Comparison of ENCODE assay signal across 17 cellular contexts in the genomic region with DNA sequence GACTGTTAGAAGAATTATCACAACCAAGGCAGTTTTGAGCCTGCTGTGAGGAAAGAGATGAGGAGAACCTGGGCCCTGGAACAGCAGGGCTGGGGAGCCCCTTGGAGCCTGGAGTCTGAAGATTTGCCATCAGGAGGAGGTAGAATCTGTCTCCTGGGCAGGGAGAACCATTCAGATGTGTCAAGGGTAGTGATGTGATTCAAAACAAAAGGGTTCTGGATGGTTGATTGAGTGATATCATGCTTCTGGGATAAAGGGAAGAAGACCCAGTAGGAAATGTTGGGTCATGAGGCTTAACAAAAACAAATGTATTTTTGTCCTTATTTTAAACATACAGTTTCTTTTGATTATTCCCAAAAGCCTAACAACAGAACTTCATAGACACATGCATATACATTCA. TPM values are rescaled to one million over a fixed set of nuclear protein-coding genes. Genes with fewer than 3 reads are reported as not detected.
A peak's percentile ranks its signal among the peaks of the same experiment; 100 is the strongest.
DNase-seq lines count a peak whose midpoint lies in the region; ATAC-seq, FAIRE-seq and TF ChIP-seq lines count a peak whose summit lies in the region.
"Had no signal": no experiment of that assay in that cellular context is flagged by ENCODE, and none has a peak within 500 bp of the region (broad histone marks: within the 10 kb centered on the region; RNA-seq: fewer than 3 reads in every experiment).

No MANE protein-coding gene starts in this region.

- peaks cover 35% of the 10 kb centered on the region for H3K36me3 Mint-ChIP-seq in activated naive CD4-positive, alpha-beta T cell treated with anti-CD3 and anti-CD28 coated beads, Interleukin-2, amount 50 U/mL, for 24 hours

- no peak overlapping the region for H3K4me3 ChIP-seq in epithelial cell of proximal tubule (ENCODE audit: low read depth, low read length)
- H3K4me3 ChIP-seq: lower lobe of right lung had no signal

- DNase-seq in activated naive CD4-positive, alpha-beta T cell treated with anti-CD3 and anti-CD28 coated beads, Interleukin-2, amount 50 U/mL, for 16 hours = no peak
- DNase-seq in RCC 7860 (ENCODE audit: low spot score) (no peak), epithelial cell of proximal tubule (ENCODE audit: low read depth) (peak; percentile 76), DMS79 (lab: John Stamatoyannopoulos, UW) (no peak)
- no peak for DNase-seq in stimulated activated naive CD8-positive, alpha-beta T cell treated with anti-CD3 and anti-CD28 coated beads, Interleukin-15, amount 100 ng/mL, for 72 hours
- DNase-seq: brain microvascular endothelial cell, Kasumi-1, lower lobe of right lung, NCI-H1930, NCI-H774, occipital lobe, SHP77 treated with DMSO at 0.1 percent for 48 hours had no signal

- H3K27me3 Mint-ChIP-seq in activated naive CD4-positive, alpha-beta T cell treated with anti-CD3 and anti-CD28 coated beads, Interleukin-2, amount 50 U/mL, for 24 hours = no peaks in the 10 kb centered on the region
- H3K27me3 Mint-ChIP-seq in stimulated activated naive CD8-positive, alpha-beta T cell treated with anti-CD3 and anti-CD28 coated beads, Interleukin-15, amount 100 ng/mL, for 72 hours = no peaks in the 10 kb centered on the region

- H3K4me1 Mint-ChIP-seq in activated naive CD4-positive, alpha-beta T cell treated with anti-CD3 and anti-CD28 coated beads, Interleukin-2, amount 50 U/mL, for 24 hours = peaks cover 77% of the 10 kb centered on the region
- H3K4me1 Mint-ChIP-seq in stimulated activated naive CD8-positive, alpha-beta T cell treated with anti-CD3 and anti-CD28 coated beads, Interleukin-15, amount 100 ng/mL, for 72 hours = peaks cover 68% of the 10 kb centered on the region

- FAIRE-seq in RCC 7860 (lab: Jason Lieb, UNC) = peak; percentile 30
- FAIRE-seq: endothelial cell of umbilical vein, GM12892 had no signal

- ATAC-seq in stimulated activated naive CD8-positive, alpha-beta T cell treated with anti-CD3 and anti-CD28 coated beads, Interleukin-15, amount 100 ng/mL, for 72 hours = no peak
- ATAC-seq in HG03025 (IDR thresholded peaks at IDR 0.05; ENCODE audit: low FRiP score, unreplicated experiment) (no peak), HG03097 (IDR thresholded peaks at IDR 0.05; ENCODE audit: low FRiP score, unreplicated experiment) (no peak)
- ATAC-seq: lower lobe of right lung had no signal

- TF ChIP-seq CTCF in epithelial cell of proximal tubule (conservative IDR thresholded peaks at IDR 0.05; ENCODE audit: low read depth, low read length) = peak; percentile 9

- no peaks in the 10 kb centered on the region for H3K9me3 Mint-ChIP-seq in activated naive CD4-positive, alpha-beta T cell treated with anti-CD3 and anti-CD28 coated beads, Interleukin-2, amount 50 U/mL, for 24 hours
- H3K9me3 Mint-ChIP-seq in stimulated activated naive CD8-positive, alpha-beta T cell treated with anti-CD3 and anti-CD28 coated beads, Interleukin-15, amount 100 ng/mL, for 72 hours = no peaks in the 10 kb centered on the region

- peak overlapping the region; percentile 91 for H3K27ac Mint-ChIP-seq in activated naive CD4-positive, alpha-beta T cell treated with anti-CD3 and anti-CD28 coated beads, Interleukin-2, amount 50 U/mL, for 24 hours
- peak overlapping the region; percentile 56 to 66 for H3K27ac Mint-ChIP-seq in stimulated activated naive CD8-positive, alpha-beta T cell treated with anti-CD3 and anti-CD28 coated beads, Interleukin-15, amount 100 ng/mL, for 72 hours

- H3K4me3 Mint-ChIP-seq in activated naive CD4-positive, alpha-beta T cell treated with anti-CD3 and anti-CD28 coated beads, Interleukin-2, amount 50 U/mL, for 24 hours = no peak overlapping the region
- peak overlapping the region in 1 of 2 donors; percentile 10 for H3K4me3 Mint-ChIP-seq in stimulated activated naive CD8-positive, alpha-beta T cell treated with anti-CD3 and anti-CD28 coated beads, Interleukin-15, amount 100 ng/mL, for 72 hours

RNA-seq across cellular contexts. Expression of gene RNF144A, which starts 28.6 kb away (rescaled TPM):
- 14.1 and 17.4 TPM in 2 replicates for total RNA-seq in epithelial cell of proximal tubule
